Comparison of ENCODE assay signal across 12 cellular contexts in the genomic region with DNA sequence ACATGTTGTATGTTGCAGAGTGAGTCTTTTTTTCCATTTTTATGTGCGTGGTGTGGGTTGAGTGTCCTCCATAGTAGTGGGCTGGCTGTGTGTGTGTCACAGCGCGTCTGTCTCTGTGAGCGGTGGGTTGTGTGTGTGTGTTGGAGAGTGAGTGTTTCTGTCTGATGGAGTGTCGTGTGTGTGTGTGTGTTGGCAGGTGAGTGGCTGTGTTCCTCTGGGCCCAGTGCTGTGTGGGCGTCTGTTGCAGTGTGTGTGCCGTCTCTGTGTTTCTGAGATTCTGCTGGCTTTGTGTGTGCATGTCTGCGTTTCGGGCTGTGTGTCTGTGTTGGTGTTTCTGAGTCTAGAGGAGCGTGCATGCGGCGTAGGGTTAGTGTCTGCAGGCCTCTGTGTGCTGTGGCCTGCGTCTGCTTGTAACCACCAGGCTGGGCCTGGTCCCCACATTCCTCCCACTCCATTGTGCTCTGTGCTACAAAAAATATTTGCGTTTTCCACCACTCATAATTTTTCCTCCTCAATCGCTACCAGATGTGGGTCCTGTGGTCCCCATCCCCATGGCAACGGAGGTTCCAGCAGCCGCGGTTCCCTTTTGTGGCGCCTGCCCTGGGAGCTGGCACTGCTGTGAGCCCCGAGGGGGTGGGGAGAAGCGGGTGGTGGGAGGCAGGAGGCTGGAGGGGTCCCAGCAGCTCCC. TPM values are rescaled to one million over a fixed set of nuclear protein-coding genes. Genes with fewer than 3 reads are reported as not detected.
DNase-seq lines count a peak whose midpoint lies in the region; ATAC-seq, FAIRE-seq and TF ChIP-seq lines count a peak whose summit lies in the region.
"Had no signal": no experiment of that assay in that cellular context is flagged by ENCODE, and none has a peak within 500 bp of the region (broad histone marks: within the 10 kb centered on the region; RNA-seq: fewer than 3 reads in every experiment).

No MANE protein-coding gene starts in this region.

- no peaks in the 10 kb centered on the region for H3K9me3 Mint-ChIP-seq in activated T-helper 17 cell treated with anti-CD3 and anti-CD28 coated beads, Interleukin-2, amount 50 U/mL, for 72 hours
- H3K9me3 Mint-ChIP-seq in stimulated activated naive B cell treated with anti-CD40 and anti-IgM and Interleukin-4, amounts not matched to agents 10 μg/mL and 1 μg/mL and 100 μg/mL, for 72 hours = no peaks in the 10 kb centered on the region

- no peak overlapping the region for H3K9ac ChIP-seq in kidney (ENCODE audit: low read length in 2 of 2)

- no peaks in the 10 kb centered on the region for H3K36me3 Mint-ChIP-seq in activated T-helper 17 cell treated with anti-CD3 and anti-CD28 coated beads, Interleukin-2, amount 50 U/mL, for 72 hours (ENCODE audit: low read depth)
- H3K36me3 Mint-ChIP-seq in stimulated activated naive B cell treated with anti-CD40 and anti-IgM and Interleukin-4, amounts not matched to agents 10 μg/mL and 1 μg/mL and 100 μg/mL, for 72 hours = no peaks in the 10 kb centered on the region

- peaks cover 6% of the 10 kb centered on the region for H3K27me3 Mint-ChIP-seq in activated T-helper 17 cell treated with anti-CD3 and anti-CD28 coated beads, Interleukin-2, amount 50 U/mL, for 72 hours
- peaks cover 15 to 37% of the 10 kb centered on the region in 2 donors for H3K27me3 Mint-ChIP-seq in stimulated activated naive B cell treated with anti-CD40 and anti-IgM and Interleukin-4, amounts not matched to agents 10 μg/mL and 1 μg/mL and 100 μg/mL, for 72 hours

- no peaks in the 10 kb centered on the region for H3K27me3 ChIP-seq in right atrium auricular region

- H3K27ac Mint-ChIP-seq in activated T-helper 17 cell treated with anti-CD3 and anti-CD28 coated beads, Interleukin-2, amount 50 U/mL, for 72 hours = no peak overlapping the region
- no peak overlapping the region for H3K27ac Mint-ChIP-seq in stimulated activated naive B cell treated with anti-CD40 and anti-IgM and Interleukin-4, amounts not matched to agents 10 μg/mL and 1 μg/mL and 100 μg/mL, for 72 hours

- no peak for TF ChIP-seq CTCF in right atrium auricular region (IDR thresholded peaks at IDR 0.05)
- no peak for TF ChIP-seq CTCF in kidney (IDR thresholded peaks at IDR 0.05; ENCODE audit: borderline replicate concordance, extremely low read depth, insufficient read depth)

- H3K4me1 ChIP-seq in right atrium auricular region (peaks cover 0 to 42% of the 10 kb centered on the region in 2 donors), kidney (ENCODE audit: control insufficient read depth in 1 of 2, insufficient read depth in 1 of 2, low read depth in 1 of 2, low read length in 2 of 2) (peaks cover 0 to 8% of the 10 kb centered on the region in 2 donors)

- intact Hi-C loops in left cardiac atrium (cut with DNase I) (no loop called here), kidney (cut with DNase I) (no loop called here)

- FAIRE-seq in kidney (lab: Jason Lieb, UNC) = no peak
- FAIRE-seq: HepG2, small intestine had no signal

- no peaks in the 10 kb centered on the region for H3K36me3 ChIP-seq in right atrium auricular region
- peaks cover 0 to 4% of the 10 kb centered on the region in 2 donors for H3K36me3 ChIP-seq in kidney (ENCODE audit: control insufficient read depth in 1 of 2, insufficient read depth in 2 of 2, low read length in 2 of 2)

- ATAC-seq in left cardiac atrium (peak; percentile 8 to 18), GM21360 (IDR thresholded peaks at IDR 0.05; ENCODE audit: unreplicated experiment) (no peak), HG02678 (IDR thresholded peaks at IDR 0.05; ENCODE audit: unreplicated experiment) (no peak)
- peak; percentile 38 for ATAC-seq in activated T-helper 17 cell treated with anti-CD3 and anti-CD28 coated beads, Interleukin-2, amount 50 U/mL, for 72 hours (replicated peaks)
- ATAC-seq in stimulated activated naive B cell treated with anti-CD40 and anti-IgM and Interleukin-4, amounts not matched to agents 10 μg/mL and 1 μg/mL and 100 μg/mL, for 72 hours (replicated peaks) = no peak

- H3K4me3 ChIP-seq in right atrium auricular region (no peak overlapping the region), kidney (ENCODE audit: low read length in 2 of 2) (no peak overlapping the region)
- H3K4me3 ChIP-seq: coronary artery, heart right ventricle had no signal

- H3K4me1 Mint-ChIP-seq in activated T-helper 17 cell treated with anti-CD3 and anti-CD28 coated beads, Interleukin-2, amount 50 U/mL, for 72 hours = no peaks in the 10 kb centered on the region
- peaks cover 5 to 17% of the 10 kb centered on the region in 2 donors for H3K4me1 Mint-ChIP-seq in stimulated activated naive B cell treated with anti-CD40 and anti-IgM and Interleukin-4, amounts not matched to agents 10 μg/mL and 1 μg/mL and 100 μg/mL, for 72 hours

- DNase-seq in left cardiac atrium (peak; percentile 16), right atrium auricular region (ENCODE audit: low spot score) (no peak), kidney (peak; percentile 68)
- DNase-seq in activated CD8-positive, alpha-beta memory T cell treated with anti-CD3 and anti-CD28 coated beads for 24 hours = no peak
- no peak for DNase-seq in stimulated activated naive B cell treated with anti-CD40 and anti-IgM and Interleukin-4, amounts not matched to agents 10 μg/mL and 1 μg/mL and 100 μg/mL, for 72 hours
- DNase-seq: small intestine had no signal

- H3K27ac ChIP-seq in right atrium auricular region = no peak overlapping the region
- H3K27ac ChIP-seq in kidney (ENCODE audit: low read depth in 2 of 2, low read length in 2 of 2) = no peak overlapping the region

- no peaks in the 10 kb centered on the region for H3K9me3 ChIP-seq in right atrium auricular region
- H3K9me3 ChIP-seq in kidney (ENCODE audit: control insufficient read depth in 1 of 2, low read length in 2 of 2) = no peaks in the 10 kb centered on the region
- H3K9me3 ChIP-seq: heart right ventricle had no signal

- no peak overlapping the region for H3K4me3 Mint-ChIP-seq in activated T-helper 17 cell treated with anti-CD3 and anti-CD28 coated beads, Interleukin-2, amount 50 U/mL, for 72 hours
- no peak overlapping the region for H3K4me3 Mint-ChIP-seq in stimulated activated naive B cell treated with anti-CD40 and anti-IgM and Interleukin-4, amounts not matched to agents 10 μg/mL and 1 μg/mL and 100 μg/mL, for 72 hours

RNA-seq across cellular contexts. Expression of a gene that starts 15.2 kb away (rescaled TPM):
- total RNA-seq in left cardiac atrium = 1 to 10 TPM; 3.2 to 8.3 TPM
- total RNA-seq in right atrium auricular region = 10 to 100 TPM in 1 of 2 donors, 1 to 10 TPM in 1; 6.5 to 11.0 TPM
- total RNA-seq in activated T-helper 17 cell treated with anti-CD3 and anti-CD28 coated beads, Interleukin-2, amount 50 U/mL, for 72 hours = 1 to 10 TPM in 1 of 2 donors, under 1 TPM in 1; 0.43 to 1.5 TPM
- 12.3 TPM for total RNA-seq in kidney
- 5.0 TPM for polyA plus RNA-seq in kidney (ENCODE audit: insufficient read depth, low read depth, low replicate concordance)

RNA-seq across cellular contexts. Expression of a gene that starts 28.5 kb away (rescaled TPM):
- total RNA-seq in left cardiac atrium = 1 to 10 TPM; 3.9 to 6.5 TPM
- total RNA-seq in right atrium auricular region = 1 to 10 TPM; 5.6 to 6.3 TPM
- total RNA-seq in activated T-helper 17 cell treated with anti-CD3 and anti-CD28 coated beads, Interleukin-2, amount 50 U/mL, for 72 hours = 10 to 100 TPM in 1 of 2 donors, 1 to 10 TPM in 1; 6.4 to 10.0 TPM
- 6.5 TPM for total RNA-seq in kidney
- polyA plus RNA-seq in kidney (ENCODE audit: insufficient read depth, low read depth, low replicate concordance) = 3.7 TPM

Comparison
In these comparisons a context has a peak if more than half of its experiments do, and no peak if none do; other contexts are left out.
1. DNase-seq: peak in left cardiac atrium (single experiment) and kidney (single experiment); none in right atrium auricular region (single experiment), activated CD8-positive, alpha-beta memory T cell treated with anti-CD3 and anti-CD28 coated beads for 24 hours (single experiment) and stimulated activated naive B cell treated with anti-CD40 and anti-IgM and Interleukin-4, amounts not matched to agents 10 μg/mL and 1 μg/mL and 100 μg/mL, for 72 hours (single experiment).
2. ATAC-seq: peak in left cardiac atrium (2 of 2) and activated T-helper 17 cell treated with anti-CD3 and anti-CD28 coated beads, Interleukin-2, amount 50 U/mL, for 72 hours (single experiment); none in GM21360 (single experiment), HG02678 (single experiment) and stimulated activated naive B cell treated with anti-CD40 and anti-IgM and Interleukin-4, amounts not matched to agents 10 μg/mL and 1 μg/mL and 100 μg/mL, for 72 hours (0 of 2).